In the genomic region with DNA sequence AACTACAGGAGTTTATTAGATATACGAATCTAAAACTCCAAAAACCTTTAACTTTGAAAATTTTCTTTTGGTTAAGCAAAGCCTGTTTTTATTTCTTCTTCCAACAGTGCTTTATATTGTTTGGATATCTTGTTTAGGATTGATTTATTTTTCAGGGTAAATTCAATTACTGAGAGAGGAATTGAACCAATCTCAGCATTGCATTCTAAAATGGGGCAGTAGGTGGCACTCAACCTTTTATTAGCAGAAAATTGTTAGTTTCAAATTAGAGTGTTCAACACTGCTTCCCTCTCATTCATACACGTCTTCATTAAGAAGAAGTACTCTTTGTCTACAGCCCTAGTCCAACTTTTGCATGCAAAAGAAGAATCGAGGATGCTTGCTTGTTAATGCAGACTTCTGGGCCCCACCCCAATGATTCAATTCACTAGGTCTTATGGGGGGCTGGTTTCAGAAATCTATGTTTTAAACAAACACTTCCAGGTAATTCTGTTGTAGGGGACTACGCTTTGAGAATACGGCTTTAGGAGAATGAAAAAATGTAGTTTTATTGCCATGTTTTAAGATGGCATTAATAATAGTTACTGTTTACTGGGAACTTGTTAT, we compare ENCODE assay signal across 8 cellular contexts.
A peak's percentile ranks its signal among the peaks of the same experiment; 100 is the strongest.
DNase-seq lines count a peak whose midpoint lies in the region; TF ChIP-seq lines count a peak whose summit lies in the region.

No MANE protein-coding gene starts in this region.

- no peak overlapping the region for H2AFZ ChIP-seq in KMS-11 (ENCODE audit: low read depth)

- no peak overlapping the region for H3K4me2 ChIP-seq in KMS-11

- H3K27me3 ChIP-seq in KMS-11 (ENCODE audit: insufficient read depth, low read depth), result no peaks in the 10 kb centered on the region
- no peaks in the 10 kb centered on the region for H3K27me3 ChIP-seq in effector memory CD4-positive, alpha-beta T cell (replicated peaks; ENCODE audit: control insufficient read depth, insufficient read depth, low read length, poor library complexity, severe bottlenecking)

- H3K9me3 Mint-ChIP-seq in nephron progenitor cell, result no peaks in the 10 kb centered on the region

- H3K4me3 ChIP-seq in KMS-11 (IDR thresholded peaks at IDR 0.05; ENCODE audit: insufficient read depth, low read depth, low read length) (no peak overlapping the region), choroid plexus epithelial cell (ENCODE audit: low read depth, low read length) (no peak overlapping the region)
- no peak overlapping the region for H3K4me3 ChIP-seq in effector memory CD4-positive, alpha-beta T cell (ENCODE audit: insufficient read depth, low read depth, low read length, poor library complexity, severe bottlenecking)

- H3K36me3 ChIP-seq in KMS-11 (ENCODE audit: insufficient read depth), result no peaks in the 10 kb centered on the region
- H3K36me3 ChIP-seq in effector memory CD4-positive, alpha-beta T cell (ENCODE audit: control insufficient read depth, insufficient read depth, low read length), result peaks cover 25% of the 10 kb centered on the region

- no peaks in the 10 kb centered on the region for H3K9me3 ChIP-seq in effector memory CD4-positive, alpha-beta T cell (ENCODE audit: control insufficient read depth, low read length)

- peaks cover 36% of the 10 kb centered on the region for H3K36me3 Mint-ChIP-seq in nephron progenitor cell (ENCODE audit: low read depth)

- peaks cover 6% of the 10 kb centered on the region for H3K4me1 Mint-ChIP-seq in nephron progenitor cell

- no peaks in the 10 kb centered on the region for H3K4me1 ChIP-seq in KMS-11 (ENCODE audit: low read depth, poor library complexity, severe bottlenecking)
- no peaks in the 10 kb centered on the region for H3K4me1 ChIP-seq in effector memory CD4-positive, alpha-beta T cell (ENCODE audit: control insufficient read depth, insufficient read depth, low read length, poor library complexity, severe bottlenecking)

- DNase-seq in ELR (ENCODE audit: low read depth) (peak; percentile 34), choroid plexus epithelial cell (ENCODE audit: low read depth) (peak; percentile 51), nephron progenitor cell (peak; percentile 6), GM19238 (ENCODE audit: insufficient read length, low spot score) (no peak), 8988T (no peak)
- no peak for DNase-seq in effector memory CD4-positive, alpha-beta T cell
- DNase-seq in stimulated activated CD4-positive, alpha-beta T cell treated with anti-CD3 and anti-CD28 coated beads, Interleukin-15, amount 100 ng/mL, for 24 hours, result no peak

- no peaks in the 10 kb centered on the region for H4K20me1 ChIP-seq in KMS-11 (ENCODE audit: insufficient read depth)

- H3K79me2 ChIP-seq in KMS-11 (ENCODE audit: insufficient read depth, low read depth), result no peaks in the 10 kb centered on the region

- no peak overlapping the region for H3K9ac ChIP-seq in KMS-11

- H3K27ac Mint-ChIP-seq in nephron progenitor cell, result no peak overlapping the region

- TF ChIP-seq CTCF in KMS-11 (conservative IDR thresholded peaks at IDR 0.05; ENCODE audit: low read depth, low read length) (peak; percentile 61), choroid plexus epithelial cell (conservative IDR thresholded peaks at IDR 0.05; ENCODE audit: low read depth, low read length) (peak; percentile 59), nephron progenitor cell (IDR thresholded peaks at IDR 0.05) (peak; percentile 54)

- no peak overlapping the region for H3K4me3 Mint-ChIP-seq in nephron progenitor cell

- H3K27ac ChIP-seq in KMS-11, result no peak overlapping the region
- no peak overlapping the region for H3K27ac ChIP-seq in effector memory CD4-positive, alpha-beta T cell (ENCODE audit: insufficient read depth, low read length, poor library complexity, severe bottlenecking)

- H3K27me3 Mint-ChIP-seq in nephron progenitor cell (ENCODE audit: low read depth, poor library complexity), result no peaks in the 10 kb centered on the region

Comparison
In these comparisons a context has a peak if more than half of its experiments do, and no peak if none do; other contexts are left out.
1. DNase-seq: peak in ELR (single experiment), choroid plexus epithelial cell (single experiment) and nephron progenitor cell (single experiment); none in effector memory CD4-positive, alpha-beta T cell (0 of 3), stimulated activated CD4-positive, alpha-beta T cell treated with anti-CD3 and anti-CD28 coated beads, Interleukin-15, amount 100 ng/mL, for 24 hours (single experiment), GM19238 (single experiment) and 8988T (single experiment).
2. Peak in every context shown above with its lines, with median percentiles within 50 percentile points of each other: CTCF ChIP-seq.